Comparison of ENCODE assay signal across 8 cellular contexts in the genomic region with DNA sequence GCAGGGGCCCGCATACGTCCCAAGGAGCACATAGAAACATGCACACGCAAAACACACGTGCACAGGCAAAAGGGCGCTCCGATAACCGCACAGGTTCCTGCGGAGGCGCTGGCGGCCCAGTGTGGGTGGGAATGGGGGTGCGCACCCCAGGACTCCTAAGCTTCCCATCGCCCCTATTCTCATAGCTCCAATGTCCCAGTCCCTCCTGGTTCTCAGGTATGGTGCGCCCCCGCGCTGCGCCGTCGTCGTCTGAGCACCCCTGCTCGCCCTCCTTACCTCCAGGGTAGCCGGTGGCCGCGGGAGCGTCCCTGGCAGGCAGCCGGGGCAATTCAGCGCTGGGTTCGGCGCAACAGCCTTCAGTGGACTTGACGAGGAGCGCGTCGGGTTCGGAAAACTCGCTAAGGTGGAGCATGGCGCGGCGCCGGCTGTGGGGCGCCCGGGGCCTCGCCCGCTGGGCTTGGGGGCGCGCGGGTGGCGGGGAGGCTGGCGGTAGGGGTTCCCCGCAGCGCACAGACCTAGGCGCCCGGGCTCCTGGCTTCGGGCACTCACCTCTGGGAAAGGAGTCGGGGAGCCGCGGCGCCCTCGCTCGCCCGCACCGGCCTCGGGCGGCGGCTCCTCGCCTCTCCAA. TPM values are rescaled to one million over a fixed set of nuclear protein-coding genes. Genes with fewer than 3 reads are reported as not detected.
DNase-seq lines count a peak whose midpoint lies in the region; ATAC-seq, FAIRE-seq and TF ChIP-seq lines count a peak whose summit lies in the region.

No MANE protein-coding gene starts in this region.

- H3K4me1 ChIP-seq in endothelial cell of umbilical vein (ENCODE audit: control insufficient read depth, extremely low read depth, insufficient read depth, low read length) = no peaks in the 10 kb centered on the region

- TF ChIP-seq CTCF in SU-DHL-6 (IDR thresholded peaks at IDR 0.05; ENCODE audit: insufficient read depth, low read length, poor library complexity, severe bottlenecking) (no peak), endothelial cell of umbilical vein (IDR thresholded peaks at IDR 0.05; ENCODE audit: extremely low read depth in 1 of 2, insufficient read depth in 1 of 2, low read depth in 1 of 2, low read length in 2 of 2) (no peak), progenitor cell of endocrine pancreas (IDR thresholded peaks at IDR 0.05; ENCODE audit: unreplicated experiment) (no peak)

- H3K9me3 Mint-ChIP-seq in progenitor cell of endocrine pancreas (ENCODE audit: low read depth) = no peaks in the 10 kb centered on the region

- POLR2A ChIA-PET in endothelial cell of umbilical vein (lab: Charles Lee) = no interaction called here

- TF ChIP-seq POLR2A in endothelial cell of umbilical vein (IDR thresholded peaks at IDR 0.05; ENCODE audit: low read depth, low read length) = no peak

- ATAC-seq in GM18867 (IDR thresholded peaks at IDR 0.05; ENCODE audit: unreplicated experiment) (no peak), HG03457 (IDR thresholded peaks at IDR 0.05; ENCODE audit: unreplicated experiment) (no peak)

- no peak for FAIRE-seq in endothelial cell of umbilical vein (lab: Jason Lieb, UNC)

- no peaks in the 10 kb centered on the region for H4K20me1 ChIP-seq in SU-DHL-6 (ENCODE audit: low read depth, low read length)
- H4K20me1 ChIP-seq in endothelial cell of umbilical vein (replicated peaks; ENCODE audit: control insufficient read depth, extremely low read depth, insufficient read depth, low read length) = no peaks in the 10 kb centered on the region

- peak overlapping the region; percentile 55 for H3K4me3 ChIP-seq in SU-DHL-6 (ENCODE audit: insufficient read depth, low read length, poor library complexity, severe bottlenecking)
- H3K4me3 ChIP-seq in endothelial cell of umbilical vein (replicated peaks in 1 of 3; ENCODE audit: insufficient read depth in 1 of 3, low read depth in 1 of 3, low read length in 3 of 3) = peak overlapping the region; percentile 7 to 31 (median 18)

- CTCF ChIA-PET in endothelial cell of umbilical vein (lab: Charles Lee) = interaction anchor here (1.3 kb wide), 1 partner anchor 29 kb away, joined by 4 read pairs; no protein-coding TSS in a partner anchor

- no peaks in the 10 kb centered on the region for H3K9me1 ChIP-seq in endothelial cell of umbilical vein (replicated peaks; ENCODE audit: control insufficient read depth, extremely low read depth, insufficient read depth, low read length)

- dilution Hi-C loops in endothelial cell of umbilical vein (cut with MboI; ENCODE audit: extremely low pct_ligation_motif_present, low sequenced_read_pairs) = no loop called here

- intact Hi-C loops in endothelial cell of umbilical vein (cut with micrococcal nuclease) = no loop called here

- H3K9me3 ChIP-seq in SU-DHL-6 (ENCODE audit: insufficient read depth, low read length) = no peaks in the 10 kb centered on the region
- H3K9me3 ChIP-seq in endothelial cell of umbilical vein (replicated peaks; ENCODE audit: control insufficient read depth, insufficient read depth, low read length) = no peaks in the 10 kb centered on the region

- H3K9ac ChIP-seq in SU-DHL-6 (ENCODE audit: low read length) = peak overlapping the region; percentile 44
- no peak overlapping the region for H3K9ac ChIP-seq in endothelial cell of umbilical vein (replicated peaks; ENCODE audit: extremely low read depth, insufficient read depth, low read length)

- H3K4me2 ChIP-seq in SU-DHL-6 (ENCODE audit: low read depth, low read length, poor library complexity, severe bottlenecking) (peak overlapping the region; percentile 87), endothelial cell of umbilical vein (ENCODE audit: insufficient read depth, low read length) (peak overlapping the region; percentile 60)

- H3K4me1 Mint-ChIP-seq in progenitor cell of endocrine pancreas (ENCODE audit: low read depth) = peaks cover 3% of the 10 kb centered on the region

- H3K27me3 ChIP-seq in SU-DHL-6 (ENCODE audit: low read length) (no peaks in the 10 kb centered on the region), endothelial cell of umbilical vein (ENCODE audit: control insufficient read depth in 2 of 2, insufficient read depth in 2 of 2, low read length in 2 of 2) (peaks cover 49 to 87% of the 10 kb centered on the region in 2 experiments)

- no peaks in the 10 kb centered on the region for H3K79me2 ChIP-seq in SU-DHL-6 (ENCODE audit: insufficient read depth, low read length)
- H3K79me2 ChIP-seq in endothelial cell of umbilical vein (ENCODE audit: control insufficient read depth, insufficient read depth, low read length) = no peaks in the 10 kb centered on the region

- peak overlapping the region; percentile 88 for H2AFZ ChIP-seq in SU-DHL-6 (ENCODE audit: low read depth, low read length, severe bottlenecking)
- no peak overlapping the region for H2AFZ ChIP-seq in endothelial cell of umbilical vein (ENCODE audit: low read depth, low read length)

- H3K36me3 Mint-ChIP-seq in progenitor cell of endocrine pancreas (ENCODE audit: insufficient read depth) = no peaks in the 10 kb centered on the region

- H3K36me3 ChIP-seq in SU-DHL-6 (ENCODE audit: low read length) = no peaks in the 10 kb centered on the region
- H3K36me3 ChIP-seq in endothelial cell of umbilical vein (ENCODE audit: control insufficient read depth in 2 of 2, extremely low read depth in 1 of 2, insufficient read depth in 2 of 2, low read length in 2 of 2) = no peaks in the 10 kb centered on the region

- peak; percentile 7 to 9 for DNase-seq in activated CD4-positive, alpha-beta T cell treated with anti-CD3 and anti-CD28 coated beads for 4 hours
- no peak for DNase-seq in activated CD4-positive, alpha-beta T cell treated with anti-CD3 and anti-CD28 coated beads for 1 hour
- DNase-seq in endothelial cell of umbilical vein (ENCODE audit: low read depth, low spot score) = no peak
- no peak for DNase-seq in progenitor cell of endocrine pancreas (ENCODE audit: low spot score, unreplicated experiment)
- DNase-seq in dermis blood vessel endothelial cell = no peak

- peaks cover 95% of the 10 kb centered on the region for H3K27me3 Mint-ChIP-seq in progenitor cell of endocrine pancreas

- no peak overlapping the region for H3K27ac ChIP-seq in SU-DHL-6 (ENCODE audit: low read depth, low read length)
- H3K27ac ChIP-seq in endothelial cell of umbilical vein (ENCODE audit: insufficient read depth, low read depth, low read length) = no peak overlapping the region

- H3K4me3 Mint-ChIP-seq in progenitor cell of endocrine pancreas (ENCODE audit: low read depth) = peak overlapping the region; percentile 65

- no peaks in the 10 kb centered on the region for H3F3A ChIP-seq in SU-DHL-6 (ENCODE audit: insufficient read depth)

- no peak overlapping the region for H3K27ac Mint-ChIP-seq in progenitor cell of endocrine pancreas

- H3K9me2 ChIP-seq in SU-DHL-6 (replicated peaks; ENCODE audit: insufficient read depth, low read length) = no peaks in the 10 kb centered on the region

- BruUV-seq in endothelial cell of umbilical vein (replicated peaks; lab: Mats Ljungman, UMichigan) = no TSS peak

RNA-seq across cellular contexts. Expression of a gene that starts 0.3 kb away (rescaled TPM):
- total RNA-seq in endothelial cell of umbilical vein = not detected in 2 replicates
- not detected in 2 replicates for polyA plus RNA-seq in endothelial cell of umbilical vein
- polyA plus RNA-seq in endothelial cell of umbilical vein (2011; cell fraction: cytosol; rRNA removed) = not detected in 2 replicates
- not detected in 2 replicates for polyA plus RNA-seq in endothelial cell of umbilical vein (2011; cell fraction: nucleus; rRNA removed)
- not detected in 2 replicates for polyA plus RNA-seq in endothelial cell of umbilical vein (2012)
- polyA minus RNA-seq in endothelial cell of umbilical vein = not detected in 2 replicates
- polyA minus RNA-seq in endothelial cell of umbilical vein (2011; cell fraction: cytosol; rRNA and poly(A)+ RNA removed) = not detected
- not detected in 2 replicates for polyA minus RNA-seq in endothelial cell of umbilical vein (2011; cell fraction: nucleus; rRNA and poly(A)+ RNA removed)
- 0.12 TPM in 1 of 2 replicates, not detected in the other for total RNA-seq in progenitor cell of endocrine pancreas
- not detected in 2 replicates for total RNA-seq in dermis blood vessel endothelial cell

RNA-seq across cellular contexts. Expression of a gene that starts 8.7 kb away (rescaled TPM):
- total RNA-seq in endothelial cell of umbilical vein = 1.2 and 1.5 TPM in 2 replicates
- polyA plus RNA-seq in endothelial cell of umbilical vein = 0.88 and 0.94 TPM in 2 replicates
- polyA plus RNA-seq in endothelial cell of umbilical vein (2011; cell fraction: cytosol; rRNA removed) = 0.39 and 0.45 TPM in 2 replicates
- 1.8 and 2.4 TPM in 2 replicates for polyA plus RNA-seq in endothelial cell of umbilical vein (2011; cell fraction: nucleus; rRNA removed)
- 1.8 and 3.2 TPM in 2 replicates for polyA plus RNA-seq in endothelial cell of umbilical vein (2012)
- 0.83 and 1.4 TPM in 2 replicates for polyA minus RNA-seq in endothelial cell of umbilical vein
- 7.4 TPM for polyA minus RNA-seq in endothelial cell of umbilical vein (2011; cell fraction: cytosol; rRNA and poly(A)+ RNA removed)
- polyA minus RNA-seq in endothelial cell of umbilical vein (2011; cell fraction: nucleus; rRNA and poly(A)+ RNA removed) = 0.67 and 1.2 TPM in 2 replicates
- total RNA-seq in progenitor cell of endocrine pancreas = 7.1 and 7.4 TPM in 2 replicates
- total RNA-seq in dermis blood vessel endothelial cell = 0.19 and 0.34 TPM in 2 replicates

RNA-seq across cellular contexts. Expression of a gene that starts 58.9 kb away (rescaled TPM):
- total RNA-seq in endothelial cell of umbilical vein (362 and 389 TPM in 2 replicates), progenitor cell of endocrine pancreas (249 and 256 TPM in 2 replicates), dermis blood vessel endothelial cell (338 and 453 TPM in 2 replicates)
- polyA plus RNA-seq in endothelial cell of umbilical vein = 317 and 343 TPM in 2 replicates
- polyA plus RNA-seq in endothelial cell of umbilical vein (2011; cell fraction: cytosol; rRNA removed) = 304 and 311 TPM in 2 replicates
- 134 and 184 TPM in 2 replicates for polyA plus RNA-seq in endothelial cell of umbilical vein (2011; cell fraction: nucleus; rRNA removed)
- polyA plus RNA-seq in endothelial cell of umbilical vein (2012) = 406 and 507 TPM in 2 replicates
- 347 and 391 TPM in 2 replicates for polyA minus RNA-seq in endothelial cell of umbilical vein
- 259 TPM for polyA minus RNA-seq in endothelial cell of umbilical vein (2011; cell fraction: cytosol; rRNA and poly(A)+ RNA removed)
- 59.8 and 83.0 TPM in 2 replicates for polyA minus RNA-seq in endothelial cell of umbilical vein (2011; cell fraction: nucleus; rRNA and poly(A)+ RNA removed)

RNA-seq across cellular contexts. Expression of a gene that starts 60.0 kb away (rescaled TPM):
- total RNA-seq in endothelial cell of umbilical vein (19.6 and 21.8 TPM in 2 replicates), progenitor cell of endocrine pancreas (9.8 and 10.2 TPM in 2 replicates), dermis blood vessel endothelial cell (19.8 and 29.4 TPM in 2 replicates)
- polyA plus RNA-seq in endothelial cell of umbilical vein = 32.7 and 42.6 TPM in 2 replicates
- polyA plus RNA-seq in endothelial cell of umbilical vein (2011; cell fraction: cytosol; rRNA removed) = 24.5 and 24.6 TPM in 2 replicates
- 9.0 and 9.3 TPM in 2 replicates for polyA plus RNA-seq in endothelial cell of umbilical vein (2011; cell fraction: nucleus; rRNA removed)
- polyA plus RNA-seq in endothelial cell of umbilical vein (2012) = 21.0 and 22.8 TPM in 2 replicates
- polyA minus RNA-seq in endothelial cell of umbilical vein = 13.7 and 17.4 TPM in 2 replicates
- polyA minus RNA-seq in endothelial cell of umbilical vein (2011; cell fraction: cytosol; rRNA and poly(A)+ RNA removed) = 14.7 TPM
- polyA minus RNA-seq in endothelial cell of umbilical vein (2011; cell fraction: nucleus; rRNA and poly(A)+ RNA removed) = 4.0 and 5.1 TPM in 2 replicates

Comparison
In these comparisons a context has a peak if more than half of its experiments do, and no peak if none do; other contexts are left out.
1. DNase-seq: peak in activated CD4-positive, alpha-beta T cell treated with anti-CD3 and anti-CD28 coated beads for 4 hours (2 of 2); none in activated CD4-positive, alpha-beta T cell treated with anti-CD3 and anti-CD28 coated beads for 1 hour (single experiment), endothelial cell of umbilical vein (single experiment), progenitor cell of endocrine pancreas (single experiment) and dermis blood vessel endothelial cell (single experiment).